ENCODE assay signal across 26 cellular contexts in genomic region chr18:72675394-72675793, GRCh38.
DNase-seq lines count a peak whose midpoint lies in the region; ATAC-seq and TF ChIP-seq lines count a peak whose summit lies in the region.
"Had no signal": no experiment of that assay in that cellular context is flagged by ENCODE, and none has a peak within 500 bp of the region (broad histone marks: within the 10 kb centered on the region; RNA-seq: fewer than 3 reads in every experiment).

No MANE protein-coding gene starts in this region.

- TF ChIP-seq CTCF in endodermal cell (conservative IDR thresholded peaks at IDR 0.05) (no peak), neural progenitor cell (IDR thresholded peaks at IDR 0.05) (no peak)

- H3K36me3 ChIP-seq in endodermal cell (ENCODE audit: control insufficient read depth, insufficient read depth, low read length), result no peaks in the 10 kb centered on the region
- H3K36me3 ChIP-seq in neural progenitor cell, result no peaks in the 10 kb centered on the region
- H3K36me3 ChIP-seq: uterus had no signal

- H3K27me3 ChIP-seq in endodermal cell (ENCODE audit: control insufficient read depth, insufficient read depth, low read length, poor library complexity, severe bottlenecking) (no peaks in the 10 kb centered on the region), neural progenitor cell (no peaks in the 10 kb centered on the region)
- H3K27me3 ChIP-seq: uterus had no signal

- H3K4me3 Mint-ChIP-seq in endodermal cell, result no peak overlapping the region
- no peak overlapping the region for H3K4me3 Mint-ChIP-seq in neural progenitor cell
- H3K4me3 Mint-ChIP-seq: activated CD4-positive, alpha-beta T cell treated with anti-CD3 and anti-CD28 coated beads for 36 hours; activated naive CD8-positive, alpha-beta T cell; brain; immature natural killer cell had no signal

- H3K27me3 Mint-ChIP-seq in endodermal cell (ENCODE audit: insufficient read depth) (peaks cover under 1% of the 10 kb centered on the region), neural progenitor cell (ENCODE audit: insufficient read depth, low read depth) (no peaks in the 10 kb centered on the region)

- no peaks in the 10 kb centered on the region for H3F3A ChIP-seq in neural progenitor cell (ENCODE audit: low read depth)

- no peaks in the 10 kb centered on the region for H3K9me3 ChIP-seq in endodermal cell (ENCODE audit: control insufficient read depth, low read length)
- H3K9me3 ChIP-seq in neural progenitor cell (ENCODE audit: low read depth), result no peaks in the 10 kb centered on the region
- H3K9me3 ChIP-seq: uterus had no signal

- no peak overlapping the region for H2AFZ ChIP-seq in neural progenitor cell (replicated peaks)

- no peaks in the 10 kb centered on the region for H3K79me2 ChIP-seq in neural progenitor cell (ENCODE audit: low read depth)

- DNase-seq in Daoy (ENCODE audit: low read depth) (peak; percentile 14), M059J (ENCODE audit: low read depth) (peak; percentile 50), endodermal cell (peak; percentile 90), neural progenitor cell (ENCODE audit: low spot score) (peak; percentile 44), hypothalamus (lab: John Stamatoyannopoulos, UW) (no peak), NCI-H446 treated with DMSO at 0.1 percent for 48 hours (lab: John Stamatoyannopoulos, UW) (no peak), occipital lobe (lab: John Stamatoyannopoulos, UW) (no peak)
- DNase-seq: ACHN; activated CD4-positive, alpha-beta T cell treated with anti-CD3 and anti-CD28 coated beads for 36 hours; GF-D8; HCEC 1CT; head of caudate nucleus; immature natural killer cell; NCI-H1436 treated with DMSO at 0.1 percent for 48 hours; NCI-H2171; right cardiac atrium; SIG-M5; stimulated activated CD4-positive, alpha-beta T cell treated with anti-CD3 and anti-CD28 coated beads, Interleukin-15, amount 100 ng/mL, for 24 hours; substantia nigra; T-helper 1 cell; uterus had no signal

- 42 to 76% methylated on average over 2 to 10 of the region's 10 CpGs for WGBS in endodermal cell (ENCODE audit: insufficient coverage in 1 of 2, insufficient read length in 1 of 2), 2 experiments

- H3K27ac ChIP-seq in endodermal cell (ENCODE audit: low read depth, low read length) (no peak overlapping the region), neural progenitor cell (no peak overlapping the region)
- H3K27ac ChIP-seq: C4-2B, uterus had no signal

- H3K4me2 ChIP-seq in neural progenitor cell, result no peak overlapping the region

- H3K36me3 Mint-ChIP-seq in endodermal cell (ENCODE audit: low read depth), result no peaks in the 10 kb centered on the region
- H3K36me3 Mint-ChIP-seq in neural progenitor cell, result no peaks in the 10 kb centered on the region
- H3K36me3 Mint-ChIP-seq: activated naive CD8-positive, alpha-beta T cell; brain; immature natural killer cell had no signal

- H3K27ac Mint-ChIP-seq in endodermal cell (peak overlapping the region; percentile 88), neural progenitor cell (no peak overlapping the region)
- H3K27ac Mint-ChIP-seq: activated CD4-positive, alpha-beta T cell treated with anti-CD3 and anti-CD28 coated beads for 36 hours; activated naive CD8-positive, alpha-beta T cell; brain; immature natural killer cell had no signal

- no peak overlapping the region for H3K4me3 ChIP-seq in endodermal cell (ENCODE audit: low read length)
- no peak overlapping the region for H3K4me3 ChIP-seq in neural progenitor cell
- H3K4me3 ChIP-seq: uterus had no signal

- no peaks in the 10 kb centered on the region for H3K9me3 Mint-ChIP-seq in endodermal cell
- no peaks in the 10 kb centered on the region for H3K9me3 Mint-ChIP-seq in neural progenitor cell
- H3K9me3 Mint-ChIP-seq: brain had no signal

- no peak for ATAC-seq in GM18868 (IDR thresholded peaks at IDR 0.05; ENCODE audit: unreplicated experiment)
- ATAC-seq: activated CD4-positive, alpha-beta T cell treated with anti-CD3 and anti-CD28 coated beads for 36 hours; HepG2; right cardiac atrium had no signal

- H3K4me1 Mint-ChIP-seq in endodermal cell, result peaks cover 10% of the 10 kb centered on the region
- peaks cover 20% of the 10 kb centered on the region for H3K4me1 Mint-ChIP-seq in neural progenitor cell
- H3K4me1 Mint-ChIP-seq: activated CD4-positive, alpha-beta T cell treated with anti-CD3 and anti-CD28 coated beads for 36 hours; immature natural killer cell had no signal

- H3K9ac ChIP-seq in endodermal cell (ENCODE audit: extremely low read depth, low read length, poor library complexity, severe bottlenecking), result no peak overlapping the region
- H3K9ac ChIP-seq in neural progenitor cell, result no peak overlapping the region

- H3K4me1 ChIP-seq in endodermal cell (ENCODE audit: control insufficient read depth, insufficient read depth, low read length), result no peaks in the 10 kb centered on the region
- no peaks in the 10 kb centered on the region for H3K4me1 ChIP-seq in neural progenitor cell
- H3K4me1 ChIP-seq: uterus had no signal

- no peaks in the 10 kb centered on the region for H4K20me1 ChIP-seq in neural progenitor cell (ENCODE audit: low read depth)

Comparison
In these comparisons a context has a peak if more than half of its experiments do, and no peak if none do; other contexts are left out.
1. DNase-seq: peak in Daoy (single experiment), M059J (single experiment), endodermal cell (single experiment) and neural progenitor cell (single experiment); none in hypothalamus (0 of 51), NCI-H446 treated with DMSO at 0.1 percent for 48 hours (single experiment) and occipital lobe (single experiment).